Comparison of ENCODE assay signal across 1 cellular context in genomic region chr20:35303382-35303734, GRCh38.
TF ChIP-seq lines count a peak whose summit lies in the region.

No MANE protein-coding gene starts in this region.

TF ChIP-seq in K562, 482 proteins besides CTCF, POLR2A, EP300 and RAD21:
- TF ChIP-seq MCM2 (IDR thresholded peaks at IDR 0.05; ENCODE audit: low read depth): no peak
- TF ChIP-seq ZNF280A (IDR thresholded peaks at IDR 0.05; ENCODE audit: low read depth, partially characterized antibody): no peak
- no peak for TF ChIP-seq BCL6 (CRISPR knock-in tag; IDR thresholded peaks at IDR 0.05)
- no peak for TF ChIP-seq SOX6 (IDR thresholded peaks at IDR 0.05)
- no peak for TF ChIP-seq ZNF3 (CRISPR knock-in tag; IDR thresholded peaks at IDR 0.05)
- no peak for TF ChIP-seq PCBP2 (IDR thresholded peaks at IDR 0.05; ENCODE audit: low read depth, low read length, poor library complexity, severe bottlenecking)
- no peak for TF ChIP-seq NONO (IDR thresholded peaks at IDR 0.05; ENCODE audit: low read depth in 2 of 2, low read length in 1 of 2)
- no peak for TF ChIP-seq EGR1 (conservative IDR thresholded peaks at IDR 0.05)
- no peak for TF ChIP-seq TEAD4 (IDR thresholded peaks at IDR 0.05; ENCODE audit: low read length)
- no peak for TF ChIP-seq TEAD4 (CRISPR knock-in tag; IDR thresholded peaks at IDR 0.05; ENCODE audit: borderline replicate concordance)
- no peak for TF ChIP-seq E2F5 (CRISPR knock-in tag; IDR thresholded peaks at IDR 0.05)
- no peak for TF ChIP-seq ZNF57 (CRISPR knock-in tag; IDR thresholded peaks at IDR 0.05)
- no peak for TF ChIP-seq GATAD2B (IDR thresholded peaks at IDR 0.05; ENCODE audit: borderline replicate concordance)
- TF ChIP-seq ZNF347 (CRISPR knock-in tag; IDR thresholded peaks at IDR 0.05; ENCODE audit: low read depth): no peak
- TF ChIP-seq MEF2D (tag; conservative IDR thresholded peaks at IDR 0.05; ENCODE audit: low read depth): no peak
- no peak for TF ChIP-seq ZNF124 (CRISPR knock-in tag; IDR thresholded peaks at IDR 0.05)
